Comparison of ENCODE assay signal across 8 cellular contexts in genomic region chr9:14320272-14321245, GRCh38. TPM values are rescaled to one million over a fixed set of nuclear protein-coding genes. Genes with fewer than 3 reads are reported as not detected.
DNase-seq lines count a peak whose midpoint lies in the region; ATAC-seq and TF ChIP-seq lines count a peak whose summit lies in the region.

No MANE protein-coding gene starts in this region.

- peaks cover 12% of the 10 kb centered on the region for H3K4me1 ChIP-seq in neural progenitor cell

- peaks cover 57% of the 10 kb centered on the region for H3K4me1 Mint-ChIP-seq in neural progenitor cell

- H3K4me2 ChIP-seq in neural progenitor cell: no peak overlapping the region

- H3K27me3 ChIP-seq in neural progenitor cell: peaks cover 95% of the 10 kb centered on the region

- intact Hi-C loops in left cardiac atrium (cut with DNase I) (no loop called here), Right ventricle myocardium superior (cut with DNase I) (no loop called here)

- peaks cover 25% of the 10 kb centered on the region for H4K20me1 ChIP-seq in neural progenitor cell (ENCODE audit: low read depth)

- no peaks in the 10 kb centered on the region for H3K9me3 ChIP-seq in neural progenitor cell (ENCODE audit: low read depth)

- H3K27ac Mint-ChIP-seq in neural progenitor cell: no peak overlapping the region

- no peak overlapping the region for H3K9ac ChIP-seq in neural progenitor cell

- H3K27ac ChIP-seq in neural progenitor cell: no peak overlapping the region

- TF ChIP-seq CTCF in epithelial cell of proximal tubule (conservative IDR thresholded peaks at IDR 0.05; ENCODE audit: low read depth, low read length) (no peak), neural progenitor cell (IDR thresholded peaks at IDR 0.05) (no peak)

- H3K4me3 ChIP-seq in epithelial cell of proximal tubule (ENCODE audit: low read depth, low read length) (peak overlapping the region; percentile 63), neural progenitor cell (no peak overlapping the region)

- no peak overlapping the region for H2AFZ ChIP-seq in neural progenitor cell (replicated peaks)

- H3K36me3 ChIP-seq in neural progenitor cell: no peaks in the 10 kb centered on the region

- H3K79me2 ChIP-seq in neural progenitor cell (ENCODE audit: low read depth): no peaks in the 10 kb centered on the region

- peaks cover 38% of the 10 kb centered on the region for H3K27me3 Mint-ChIP-seq in neural progenitor cell (ENCODE audit: insufficient read depth, low read depth)

- peaks cover 9% of the 10 kb centered on the region for H3F3A ChIP-seq in neural progenitor cell (ENCODE audit: low read depth)

- ATAC-seq in left cardiac atrium: no peak
- no peak for ATAC-seq in Right ventricle myocardium superior (ENCODE audit: poor library complexity)

- H3K9me3 Mint-ChIP-seq in neural progenitor cell: no peaks in the 10 kb centered on the region

- H3K36me3 Mint-ChIP-seq in neural progenitor cell: no peaks in the 10 kb centered on the region

- peak; percentile 39 for DNase-seq in left cardiac atrium
- DNase-seq in Right ventricle myocardium superior: no peak
- DNase-seq in RPMI7951 (ENCODE audit: low read depth): peak; percentile 61
- no peak for DNase-seq in epithelial cell of proximal tubule (ENCODE audit: low read depth)
- no peak for DNase-seq in neural progenitor cell (ENCODE audit: low spot score)
- DNase-seq in stimulated activated CD4-positive, alpha-beta T cell treated with anti-CD3 and anti-CD28 coated beads, Interleukin-2, amount 100 ng/mL, for 24 hours: no peak
- DNase-seq in effector CD4-positive, alpha-beta T cell: no peak
- no peak for DNase-seq in OCI-M1 (lab: John Stamatoyannopoulos, UW)

- H3K4me3 Mint-ChIP-seq in neural progenitor cell: peak overlapping the region; percentile 94

RNA-seq across cellular contexts. Expression of gene NFIB, which starts 6.6 kb away (rescaled TPM):
- total RNA-seq in left cardiac atrium (100 to 1,000 TPM; 110 to 118 TPM), Right ventricle myocardium superior (104 TPM), epithelial cell of proximal tubule (2.4 and 5.0 TPM in 2 replicates), neural progenitor cell (ENCODE audit: low replicate concordance) (0.30 and 0.40 TPM in 2 replicates)
- total RNA-seq in RPMI7951 (2014; rRNA removed; shearing (Covaris generic)): 6.4 and 9.1 TPM in 2 replicates

Comparison
In these comparisons a context has a peak if more than half of its experiments do, and no peak if none do; other contexts are left out.
1. DNase-seq: peak in left cardiac atrium (single experiment) and RPMI7951 (single experiment); none in Right ventricle myocardium superior (single experiment), epithelial cell of proximal tubule (single experiment), neural progenitor cell (single experiment), stimulated activated CD4-positive, alpha-beta T cell treated with anti-CD3 and anti-CD28 coated beads, Interleukin-2, amount 100 ng/mL, for 24 hours (0 of 2), effector CD4-positive, alpha-beta T cell (single experiment) and OCI-M1 (single experiment).
2. RNA of gene NFIB, which starts 6.6 kb away (total RNA-seq): 110 to 118 TPM in left cardiac atrium and 104 TPM in Right ventricle myocardium superior (single experiment); 6.4 to 9.1 TPM in RPMI7951, 2.4 to 5.0 TPM in epithelial cell of proximal tubule and 0.30 to 0.40 TPM in neural progenitor cell; every median in the first group is over 10 times any median in the second.